8 cellular contexts compared by ENCODE assay signal in genomic region chr22:40951795-40952602, GRCh38. TPM values are rescaled to one million over a fixed set of nuclear protein-coding genes. Genes with fewer than 3 reads are reported as not detected.
DNase-seq lines count a peak whose midpoint lies in the region; ATAC-seq and TF ChIP-seq lines count a peak whose summit lies in the region.

No MANE protein-coding gene starts in this region.

- no peak for DNase-seq in AG04449 (ENCODE audit: low read depth, low spot score)
- peak; percentile 23 for DNase-seq in GM23338 (ENCODE audit: low spot score)
- DNase-seq in right cardiac atrium = no peak
- DNase-seq in smooth muscle cell of the brain vasculature (ENCODE audit: low read depth, low spot score) = peak; percentile 1
- no peak for DNase-seq in NCI-H2171 treated with DMSO at 0.1 percent for 48 hours (lab: John Stamatoyannopoulos, UW)
- DNase-seq in left lobe of liver (ENCODE audit: low spot score) = no peak

- intact Hi-C loops in right cardiac atrium (cut with DNase I) = loop anchor here (1.0 to 10.0 kb wide), 5 partner anchors 71 to 143 kb away; partner anchors contain the start of gene EP300 (in 2 of the 4)

- H3K27ac ChIP-seq in GM23338 (ENCODE audit: low read depth) (peak overlapping the region; percentile 91), VCaP (peak overlapping the region; percentile 86), right cardiac atrium (ENCODE audit: low read length) (peak overlapping the region; percentile 95)

- peaks cover 26% of the 10 kb centered on the region; the same call in 1 of the 2 replicates for H3K36me3 ChIP-seq in GM23338 (ENCODE audit: insufficient read depth)

- WGBS in right cardiac atrium = 4% methylated on average over 21 of the region's 21 CpGs

- H3K27me3 Mint-ChIP-seq in GM23338 (ENCODE audit: insufficient read depth, low read depth, poor library complexity) = peaks cover 10% of the 10 kb centered on the region

- TF ChIP-seq CTCF in AG04449 (IDR thresholded peaks at IDR 0.05; ENCODE audit: insufficient read depth, low read length, missing control alignments) (no peak), GM23338 (conservative IDR thresholded peaks at IDR 0.05; ENCODE audit: low read depth in 2 of 2) (no peak), VCaP (conservative IDR thresholded peaks at IDR 0.05) (no peak)

- H3K9me3 ChIP-seq in right cardiac atrium (ENCODE audit: control insufficient read depth, low read length) = no peaks in the 10 kb centered on the region

- H3K27ac Mint-ChIP-seq in GM23338 = peak overlapping the region; percentile 95

- H3K4me1 Mint-ChIP-seq in GM23338 = peaks cover 9% of the 10 kb centered on the region; the same call in 2 of the 3 replicates

- H3K4me3 ChIP-seq in AG04449 (ENCODE audit: low read depth, low read length) = peak overlapping the region; percentile 92
- peak overlapping the region; percentile 92 for H3K4me3 ChIP-seq in GM23338
- H3K4me3 ChIP-seq in right cardiac atrium (ENCODE audit: low read length) = peak overlapping the region; percentile 44

- peaks cover 32% of the 10 kb centered on the region for H3K36me3 Mint-ChIP-seq in GM23338 (ENCODE audit: low read depth)

- peaks cover 15% of the 10 kb centered on the region for H4K20me1 ChIP-seq in GM23338 (replicated peaks; ENCODE audit: insufficient read depth)

- H3K4me1 ChIP-seq in GM23338 (ENCODE audit: insufficient read depth) (0 out of 2 replicates have a peak, but pooled peaks cover 6% of the 10 kb centered on the region), right cardiac atrium (ENCODE audit: control insufficient read depth, insufficient read depth, low read length) (no peaks in the 10 kb centered on the region)

- H3K4me3 Mint-ChIP-seq in GM23338 = peak overlapping the region; percentile 96

- POLR2A ChIA-PET in AG04449 (lab: Yijun Ruan, JAX) = interaction anchor here (0.5 to 2.8 kb wide), 7 partner anchors 9 to 437 kb away, joined by 3 to 18 read pairs (median 3); partner anchors contain the start of genes EP300 and ST13

- no peak overlapping the region for H2AFZ ChIP-seq in GM23338

- CTCF ChIA-PET in AG04449 (lab: Yijun Ruan, JAX) = interaction anchor here (0.7 to 3.2 kb wide), 4 partner anchors 30 to 286 kb away, joined by 3 to 21 read pairs (median 4); no protein-coding TSS in a partner anchor

- peaks cover 6% of the 10 kb centered on the region; the same call in 1 of the 2 replicates for H3F3A ChIP-seq in GM23338 (replicated peaks; ENCODE audit: low read depth)

- H3K9me2 ChIP-seq in GM23338 (ENCODE audit: insufficient read depth) = no peaks in the 10 kb centered on the region

- peak overlapping the region; percentile 91 for H3K4me2 ChIP-seq in GM23338

- peaks cover 53% of the 10 kb centered on the region for H3K79me2 ChIP-seq in GM23338 (replicated peaks; ENCODE audit: insufficient read depth)

- H3K27me3 ChIP-seq in GM23338 (ENCODE audit: insufficient read depth) (no peaks in the 10 kb centered on the region), right cardiac atrium (ENCODE audit: control insufficient read depth, insufficient read depth) (no peaks in the 10 kb centered on the region)

- ATAC-seq in GM23338 = no peak
- peak in 1 of 2 donors; percentile 4 for ATAC-seq in right cardiac atrium
- ATAC-seq in HG02840 (IDR thresholded peaks at IDR 0.05; ENCODE audit: low FRiP score, unreplicated experiment) = no peak
- ATAC-seq in left lobe of liver = no peak

- H3K9me3 Mint-ChIP-seq in GM23338 = no peaks in the 10 kb centered on the region

TF ChIP-seq in GM23338, 12 proteins besides CTCF, POLR2A, EP300 and RAD21 (continues in another document):
- TF ChIP-seq POLR2AphosphoS5 (IDR thresholded peaks at IDR 0.05; ENCODE audit: low read depth) (no peak), ZNF462 (CRISPR knock-in tag; IDR thresholded peaks at IDR 0.05) (no peak), ZNF114 (CRISPR knock-in tag; IDR thresholded peaks at IDR 0.05) (no peak), EZH2phosphoT487 (IDR thresholded peaks at IDR 0.05; ENCODE audit: unreplicated experiment) (no peak), JUNB (IDR thresholded peaks at IDR 0.05; ENCODE audit: unreplicated experiment) (no peak), CREB1 (CRISPR knock-in tag; IDR thresholded peaks at IDR 0.05; ENCODE audit: low read depth) (no peak)
- TF ChIP-seq, protein P1, sequence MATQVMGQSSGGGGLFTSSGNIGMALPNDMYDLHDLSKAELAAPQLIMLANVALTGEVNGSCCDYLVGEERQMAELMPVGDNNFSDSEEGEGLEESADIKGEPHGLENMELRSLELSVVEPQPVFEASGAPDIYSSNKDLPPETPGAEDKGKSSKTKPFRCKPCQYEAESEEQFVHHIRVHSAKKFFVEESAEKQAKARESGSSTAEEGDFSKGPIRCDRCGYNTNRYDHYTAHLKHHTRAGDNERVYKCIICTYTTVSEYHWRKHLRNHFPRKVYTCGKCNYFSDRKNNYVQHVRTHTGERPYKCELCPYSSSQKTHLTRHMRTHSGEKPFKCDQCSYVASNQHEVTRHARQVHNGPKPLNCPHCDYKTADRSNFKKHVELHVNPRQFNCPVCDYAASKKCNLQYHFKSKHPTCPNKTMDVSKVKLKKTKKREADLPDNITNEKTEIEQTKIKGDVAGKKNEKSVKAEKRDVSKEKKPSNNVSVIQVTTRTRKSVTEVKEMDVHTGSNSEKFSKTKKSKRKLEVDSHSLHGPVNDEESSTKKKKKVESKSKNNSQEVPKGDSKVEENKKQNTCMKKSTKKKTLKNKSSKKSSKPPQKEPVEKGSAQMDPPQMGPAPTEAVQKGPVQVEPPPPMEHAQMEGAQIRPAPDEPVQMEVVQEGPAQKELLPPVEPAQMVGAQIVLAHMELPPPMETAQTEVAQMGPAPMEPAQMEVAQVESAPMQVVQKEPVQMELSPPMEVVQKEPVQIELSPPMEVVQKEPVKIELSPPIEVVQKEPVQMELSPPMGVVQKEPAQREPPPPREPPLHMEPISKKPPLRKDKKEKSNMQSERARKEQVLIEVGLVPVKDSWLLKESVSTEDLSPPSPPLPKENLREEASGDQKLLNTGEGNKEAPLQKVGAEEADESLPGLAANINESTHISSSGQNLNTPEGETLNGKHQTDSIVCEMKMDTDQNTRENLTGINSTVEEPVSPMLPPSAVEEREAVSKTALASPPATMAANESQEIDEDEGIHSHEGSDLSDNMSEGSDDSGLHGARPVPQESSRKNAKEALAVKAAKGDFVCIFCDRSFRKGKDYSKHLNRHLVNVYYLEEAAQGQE (IDR thresholded peaks at IDR 0.05; ENCODE audit: unreplicated experiment) = no peak

RNA-seq across cellular contexts. Expression of gene RBX1, which starts 0.8 kb away (rescaled TPM):
- total RNA-seq in GM23338 (2014; rRNA removed; shearing (Covaris generic)) = 31.7 and 36.7 TPM in 2 replicates
- polyA plus RNA-seq in GM23338 (2016; fragmentation: Nextera tagmentation; extraction: Ambion mirVana) (340 and 341 TPM in 2 replicates), right cardiac atrium (102 TPM)
- total RNA-seq in right cardiac atrium (10 to 100 TPM; 52.6 to 65.6 (median 58.2) TPM), left lobe of liver (15.1 TPM)

Comparison
In these comparisons a context has a peak if more than half of its experiments do, and no peak if none do; other contexts are left out.
1. DNase-seq: peak in GM23338 (single experiment) and smooth muscle cell of the brain vasculature (single experiment); none in AG04449 (single experiment), right cardiac atrium (0 of 3), NCI-H2171 treated with DMSO at 0.1 percent for 48 hours (single experiment) and left lobe of liver (single experiment).
2. Peak in every context shown above with its lines, with median percentiles within 50 percentile points of each other: H3K4me3 ChIP-seq and H3K27ac ChIP-seq.